In the genomic region with DNA sequence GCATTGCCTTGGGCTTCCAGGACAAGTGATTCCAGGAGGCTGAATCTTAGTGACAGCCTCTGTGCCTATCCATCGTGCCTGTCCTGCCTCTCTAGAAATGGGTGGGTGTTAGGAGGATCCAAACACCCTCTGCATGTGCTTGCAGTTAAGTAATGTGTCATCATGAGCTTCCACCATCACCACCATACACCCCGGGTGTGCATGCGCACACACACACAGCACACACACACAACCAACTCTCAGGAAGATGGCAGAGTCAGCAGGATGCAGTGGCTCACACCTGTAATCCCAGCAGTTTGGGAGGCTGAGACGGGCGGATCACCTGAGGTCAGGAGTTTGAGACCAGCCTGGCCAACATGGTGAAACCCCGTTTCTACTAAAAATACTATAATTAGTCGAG, we compare ENCODE assay signal across 19 cellular contexts. TPM values are rescaled to one million over a fixed set of nuclear protein-coding genes. Genes with fewer than 3 reads are reported as not detected.
DNase-seq lines count a peak whose midpoint lies in the region; ATAC-seq, FAIRE-seq and TF ChIP-seq lines count a peak whose summit lies in the region.
"Had no signal": no experiment of that assay in that cellular context is flagged by ENCODE, and none has a peak within 500 bp of the region (broad histone marks: within the 10 kb centered on the region; RNA-seq: fewer than 3 reads in every experiment).

No MANE protein-coding gene starts in this region.

- H3K36me3 ChIP-seq in HepG2 (replicated peaks in 1 of 2; ENCODE audit: control insufficient read depth in 1 of 2, insufficient read depth in 2 of 2, low read length in 2 of 2), result no peaks in the 10 kb centered on the region
- H3K36me3 ChIP-seq in right lobe of liver, result no peaks in the 10 kb centered on the region
- H3K36me3 ChIP-seq in bronchial epithelial cell (ENCODE audit: control insufficient read depth, insufficient read depth, low read length), result no peaks in the 10 kb centered on the region
- peaks cover under 1% of the 10 kb centered on the region for H3K36me3 ChIP-seq in lower lobe of right lung

- no peak for FAIRE-seq in HepG2 (lab: Jason Lieb, UNC)
- FAIRE-seq in bronchial epithelial cell (lab: Jason Lieb, UNC), result peak; percentile 76
- FAIRE-seq: D721Med had no signal

- peak overlapping the region; percentile 71 for H3K4me2 ChIP-seq in HepG2 (ENCODE audit: low read depth, low read length)
- H3K4me2 ChIP-seq: KMS-11 had no signal

- 36% methylated on average over 7 of the region's 7 CpGs for WGBS in HepG2 (ENCODE audit: low lambda C conversion rate)
- 34% methylated on average over 4 of the region's 7 CpGs for WGBS in right lobe of liver (ENCODE audit: insufficient coverage, low coverage, low lambda C conversion rate, missing lambda C conversion rate)

- H3K79me2 ChIP-seq in HepG2 (ENCODE audit: insufficient read depth, low read length), result no peaks in the 10 kb centered on the region

- H3K36me3 Mint-ChIP-seq in T-helper 2 cell treated with Interferon-gamma antibody and Interleukin-4, amounts not matched to agents 5 μg/mL and 100 μg/mL, for 36 hours (ENCODE audit: low read depth), result peaks cover 4% of the 10 kb centered on the region

- in situ Hi-C loops in HepG2 (cut with HindIII; ENCODE audit: extremely low pct_ligation_motif_present, low pct_unique_long_range_greater_than_20kb), result no loop called here

- peaks cover 3% of the 10 kb centered on the region for H3K4me1 Mint-ChIP-seq in T-helper 2 cell treated with Interferon-gamma antibody and Interleukin-4, amounts not matched to agents 5 μg/mL and 100 μg/mL, for 36 hours (ENCODE audit: low read depth)

- H3K27ac ChIP-seq in HepG2 (ENCODE audit: extremely low read length, insufficient read depth, low read length) (no peak overlapping the region), right lobe of liver (no peak overlapping the region), lower lobe of right lung (peak overlapping the region; percentile 31), temporal lobe (ENCODE audit: low read depth, low read length) (peak overlapping the region; percentile 81)
- H3K27ac ChIP-seq: KMS-11 had no signal

- no peak overlapping the region for H3K9ac ChIP-seq in HepG2 (ENCODE audit: insufficient read depth, low read depth, low read length)
- H3K9ac ChIP-seq: KMS-11 had no signal

- H3K27me3 ChIP-seq in HepG2 (ENCODE audit: control insufficient read depth in 1 of 2, insufficient read depth in 2 of 2, low read length in 2 of 2) (peaks cover 2 to 13% of the 10 kb centered on the region in 2 experiments; a peak in 2 of 5 replicates), right lobe of liver (no peaks in the 10 kb centered on the region), bronchial epithelial cell (ENCODE audit: control insufficient read depth, insufficient read depth, low read length) (peaks cover 4% of the 10 kb centered on the region), lower lobe of right lung (ENCODE audit: low read depth) (no peaks in the 10 kb centered on the region)

- POLR2A ChIA-PET in HepG2 (lab: Yijun Ruan, JAX), result interaction anchor here (0.6 to 2.1 kb wide), 3 partner anchors 22 to 85 kb away, joined by 3 to 4 read pairs (median 4); a partner anchor contains a TSS

- no peak for TF ChIP-seq CTCF in HepG2 (CRISPR knock-in tag; IDR thresholded peaks at IDR 0.05)
- no peak for TF ChIP-seq CTCF in right lobe of liver (IDR thresholded peaks at IDR 0.05)
- no peak for TF ChIP-seq CTCF in bronchial epithelial cell (IDR thresholded peaks at IDR 0.05; ENCODE audit: insufficient read depth, low read length, severe bottlenecking)
- TF ChIP-seq CTCF in lower lobe of right lung (IDR thresholded peaks at IDR 0.05), result no peak

- CTCF ChIA-PET in HepG2 (lab: Yijun Ruan, JAX; ENCODE audit: low intra/inter-chr PET ratio, low total read pairs), result no interaction called here

- TF ChIP-seq POLR2A in HepG2 (IDR thresholded peaks at IDR 0.05; ENCODE audit: insufficient read depth in 1 of 2, low read depth in 2 of 2, low read length in 2 of 2), result no peak
- no peak for TF ChIP-seq POLR2A in right lobe of liver (IDR thresholded peaks at IDR 0.05)

- H3K9me3 Mint-ChIP-seq in T-helper 2 cell treated with Interferon-gamma antibody and Interleukin-4, amounts not matched to agents 5 μg/mL and 100 μg/mL, for 36 hours, result no peaks in the 10 kb centered on the region
- H3K9me3 Mint-ChIP-seq: CD8-positive, alpha-beta T cell had no signal

- TF ChIP-seq EP300 in HepG2 (IDR thresholded peaks at IDR 0.05; ENCODE audit: low read depth in 2 of 2, low read length in 2 of 2) (no peak), HepG2 (CRISPR knock-in tag; IDR thresholded peaks at IDR 0.05; ENCODE audit: borderline replicate concordance) (no peak)

- H3K4me1 ChIP-seq in HepG2 (ENCODE audit: insufficient read depth, low read length), result peaks cover 28% of the 10 kb centered on the region
- H3K4me1 ChIP-seq in right lobe of liver, result no peaks in the 10 kb centered on the region
- H3K4me1 ChIP-seq in lower lobe of right lung, result peaks cover 5% of the 10 kb centered on the region

- H3K4me3 ChIP-seq in HepG2 (replicated peaks in 1 of 3; ENCODE audit: insufficient read depth in 1 of 3, low read depth in 2 of 3, low read length in 3 of 3), result no peak overlapping the region
- H3K4me3 ChIP-seq in right lobe of liver, result no peak overlapping the region
- H3K4me3 ChIP-seq in bronchial epithelial cell (ENCODE audit: low read depth, low read length), result no peak overlapping the region
- H3K4me3 ChIP-seq in lower lobe of right lung, result no peak overlapping the region

- H3K9me3 ChIP-seq in HepG2 (ENCODE audit: low read length), result no peaks in the 10 kb centered on the region
- H3K9me3 ChIP-seq in right lobe of liver, result no peaks in the 10 kb centered on the region
- H3K9me3 ChIP-seq in lower lobe of right lung, result no peaks in the 10 kb centered on the region

- H3K4me3 Mint-ChIP-seq in T-helper 2 cell treated with Interferon-gamma antibody and Interleukin-4, amounts not matched to agents 5 μg/mL and 100 μg/mL, for 36 hours, result no peak overlapping the region
- H3K4me3 Mint-ChIP-seq: B cell; CD8-positive, alpha-beta T cell had no signal

- peaks cover 14% of the 10 kb centered on the region for H3K27me3 Mint-ChIP-seq in T-helper 2 cell treated with Interferon-gamma antibody and Interleukin-4, amounts not matched to agents 5 μg/mL and 100 μg/mL, for 36 hours (ENCODE audit: low read depth)

- no peaks in the 10 kb centered on the region for H4K20me1 ChIP-seq in HepG2 (ENCODE audit: insufficient read depth, low read length)

- no TSS peak for BruUV-seq in HepG2 (replicated peaks; lab: Mats Ljungman, UMichigan)

- no peak overlapping the region for H3K27ac Mint-ChIP-seq in T-helper 2 cell treated with Interferon-gamma antibody and Interleukin-4, amounts not matched to agents 5 μg/mL and 100 μg/mL, for 36 hours
- H3K27ac Mint-ChIP-seq: B cell; CD8-positive, alpha-beta T cell had no signal

- no peak for TF ChIP-seq RAD21 in HepG2 (CRISPR knock-in tag; IDR thresholded peaks at IDR 0.05)

- no peak overlapping the region for H2AFZ ChIP-seq in HepG2 (ENCODE audit: low read length)

- intact Hi-C loops in HepG2 (cut with micrococcal nuclease; ENCODE audit: unreplicated experiment) (no loop called here), right lobe of liver (cut with DNase I) (no loop called here), lower lobe of right lung (cut with DNase I) (no loop called here)

- DNase-seq in HepG2 (ENCODE audit: low spot score) (no peak), right lobe of liver (no peak), bronchial epithelial cell (ENCODE audit: low read depth) (no peak), lower lobe of right lung (no peak)
- no peak for DNase-seq in T-helper 2 cell treated with Interferon-gamma antibody and Interleukin-4, amounts not matched to agents 5 μg/mL and 100 μg/mL, for 36 hours (ENCODE audit: low spot score)
- DNase-seq: CD8-positive, alpha-beta T cell; NCI-H1092; NCI-H1694; NCI-H2107; NCI-H446; PC-3; SHP77 treated with DMSO at 0.1 percent for 48 hours had no signal

- ATAC-seq in HepG2 (no peak), right lobe of liver (no peak), lower lobe of right lung (no peak), HG02938 (IDR thresholded peaks at IDR 0.05; ENCODE audit: unreplicated experiment) (no peak), HG03378 (IDR thresholded peaks at IDR 0.05; ENCODE audit: unreplicated experiment) (no peak)
- ATAC-seq: CD8-positive, alpha-beta T cell; HCT116; PC-3 had no signal

RNA-seq across cellular contexts. Expression of a gene that starts 22.8 kb away (rescaled TPM):
- total RNA-seq in HepG2 (2016; rRNA removed; fragmentation: Illumina TruSeq; extraction: Trizol) (4.2 and 9.0 TPM in 2 replicates), right lobe of liver (1 to 10 TPM; 1.3 to 3.1 (median 2.2) TPM), bronchial epithelial cell (12.4 and 28.2 TPM in 2 replicates), lower lobe of right lung (11.2 TPM), temporal lobe (16.0 TPM)
- 3.2 and 3.4 TPM in 2 replicates for total RNA-seq in HepG2 (2016; cell fraction: cytosol; rRNA removed; fragmentation: Illumina TruSeq; extraction: Trizol; ENCODE audit: low read depth)
- 2.8 and 8.0 TPM in 2 replicates for total RNA-seq in HepG2 (2016; cell fraction: insoluble cytoplasmic fraction; rRNA removed; fragmentation: Illumina TruSeq; extraction: Trizol)
- total RNA-seq in HepG2 (2016; cell fraction: membrane; rRNA removed; fragmentation: Illumina TruSeq; extraction: Trizol), result 5.1 TPM in 2 replicates
- total RNA-seq in HepG2 (2016; cell fraction: nucleus; rRNA removed; fragmentation: Illumina TruSeq; extraction: Trizol), result 10.5 and 11.6 TPM in 2 replicates
- 17.1 and 19.6 TPM in 2 replicates for polyA plus RNA-seq in HepG2 (2011; rRNA removed)
- 15.6 and 24.7 TPM in 2 replicates for polyA plus RNA-seq in HepG2 (2011; cell fraction: cytosol; rRNA removed)
- 52.1 and 62.8 TPM in 2 replicates for polyA plus RNA-seq in HepG2 (2011; cell fraction: nucleus; rRNA removed)
- polyA plus RNA-seq in HepG2 (2012), result 5.9 and 7.0 TPM in 2 replicates
- 4.7 and 5.3 TPM in 2 replicates for polyA plus RNA-seq in HepG2 (2016; cell fraction: cytosol; fragmentation: Illumina TruSeq; extraction: Trizol; ENCODE audit: low read depth)
- polyA plus RNA-seq in HepG2 (2016; cell fraction: insoluble cytoplasmic fraction; fragmentation: Illumina TruSeq; extraction: Trizol; ENCODE audit: low read depth), result 3.9 and 4.0 TPM in 2 replicates
- polyA plus RNA-seq in HepG2 (2016; cell fraction: membrane; fragmentation: Illumina TruSeq; extraction: Trizol; ENCODE audit: low read depth), result 6.5 and 7.0 TPM in 2 replicates
- 18.8 and 19.8 TPM in 2 replicates for polyA plus RNA-seq in HepG2 (2016; cell fraction: nucleus; fragmentation: Illumina TruSeq; extraction: Trizol; ENCODE audit: insufficient read depth, low read depth)
- polyA minus RNA-seq in HepG2 (2011; rRNA and poly(A)+ RNA removed; ENCODE audit: low replicate concordance), result 1.3 and 29.5 TPM in 2 replicates
- polyA minus RNA-seq in HepG2 (2011; cell fraction: cytosol; rRNA and poly(A)+ RNA removed), result 9.5 and 10.8 TPM in 2 replicates
- 8.8 and 10.6 TPM in 2 replicates for polyA minus RNA-seq in HepG2 (2011; cell fraction: nucleus; rRNA and poly(A)+ RNA removed)

RNA-seq across cellular contexts. Expression of a gene that starts 26.7 kb away (rescaled TPM):
- total RNA-seq in HepG2 (2016; rRNA removed; fragmentation: Illumina TruSeq; extraction: Trizol) (37.1 and 42.1 TPM in 2 replicates), right lobe of liver (10 to 100 TPM; 16.6 to 25.9 (median 22.2) TPM), bronchial epithelial cell (17.9 and 23.0 TPM in 2 replicates), lower lobe of right lung (49.0 TPM), temporal lobe (15.2 TPM)
- total RNA-seq in HepG2 (2016; cell fraction: cytosol; rRNA removed; fragmentation: Illumina TruSeq; extraction: Trizol; ENCODE audit: low read depth), result 7.2 and 8.5 TPM in 2 replicates
- total RNA-seq in HepG2 (2016; cell fraction: insoluble cytoplasmic fraction; rRNA removed; fragmentation: Illumina TruSeq; extraction: Trizol), result 34.5 and 46.1 TPM in 2 replicates
- total RNA-seq in HepG2 (2016; cell fraction: membrane; rRNA removed; fragmentation: Illumina TruSeq; extraction: Trizol), result 23.0 and 25.4 TPM in 2 replicates
- 19.0 and 24.0 TPM in 2 replicates for total RNA-seq in HepG2 (2016; cell fraction: nucleus; rRNA removed; fragmentation: Illumina TruSeq; extraction: Trizol)
- 41.3 and 51.5 TPM in 2 replicates for polyA plus RNA-seq in HepG2 (2011; rRNA removed)
- 28.0 and 37.2 TPM in 2 replicates for polyA plus RNA-seq in HepG2 (2011; cell fraction: cytosol; rRNA removed)
- 80.9 and 98.9 TPM in 2 replicates for polyA plus RNA-seq in HepG2 (2011; cell fraction: nucleus; rRNA removed)
- 44.2 and 48.1 TPM in 2 replicates for polyA plus RNA-seq in HepG2 (2012)
- 12.6 and 15.0 TPM in 2 replicates for polyA plus RNA-seq in HepG2 (2016; cell fraction: cytosol; fragmentation: Illumina TruSeq; extraction: Trizol; ENCODE audit: low read depth)
- 55.0 and 56.0 TPM in 2 replicates for polyA plus RNA-seq in HepG2 (2016; cell fraction: insoluble cytoplasmic fraction; fragmentation: Illumina TruSeq; extraction: Trizol; ENCODE audit: low read depth)
- polyA plus RNA-seq in HepG2 (2016; cell fraction: membrane; fragmentation: Illumina TruSeq; extraction: Trizol; ENCODE audit: low read depth), result 24.9 and 27.1 TPM in 2 replicates
- 49.6 and 53.8 TPM in 2 replicates for polyA plus RNA-seq in HepG2 (2016; cell fraction: nucleus; fragmentation: Illumina TruSeq; extraction: Trizol; ENCODE audit: insufficient read depth, low read depth)
- polyA minus RNA-seq in HepG2 (2011; rRNA and poly(A)+ RNA removed; ENCODE audit: low replicate concordance), result 55.9 and 116 TPM in 2 replicates
- 13.8 and 16.4 TPM in 2 replicates for polyA minus RNA-seq in HepG2 (2011; cell fraction: cytosol; rRNA and poly(A)+ RNA removed)
- polyA minus RNA-seq in HepG2 (2011; cell fraction: nucleus; rRNA and poly(A)+ RNA removed), result 11.3 and 16.7 TPM in 2 replicates

RNA-seq across cellular contexts. Expression of a gene that starts 57.5 kb away (rescaled TPM):
- total RNA-seq in HepG2 (2016; rRNA removed; fragmentation: Illumina TruSeq; extraction: Trizol) (9.3 and 18.8 TPM in 2 replicates), right lobe of liver (10 to 100 TPM; 15.8 to 97.3 (median 24.1) TPM), bronchial epithelial cell (19.7 and 34.8 TPM in 2 replicates), lower lobe of right lung (19.5 TPM), temporal lobe (17.0 TPM)
- 6.3 and 6.8 TPM in 2 replicates for total RNA-seq in HepG2 (2016; cell fraction: cytosol; rRNA removed; fragmentation: Illumina TruSeq; extraction: Trizol; ENCODE audit: low read depth)
- total RNA-seq in HepG2 (2016; cell fraction: insoluble cytoplasmic fraction; rRNA removed; fragmentation: Illumina TruSeq; extraction: Trizol), result 8.9 and 19.1 TPM in 2 replicates
- total RNA-seq in HepG2 (2016; cell fraction: membrane; rRNA removed; fragmentation: Illumina TruSeq; extraction: Trizol), result 17.4 and 19.4 TPM in 2 replicates
- total RNA-seq in HepG2 (2016; cell fraction: nucleus; rRNA removed; fragmentation: Illumina TruSeq; extraction: Trizol), result 16.1 and 21.0 TPM in 2 replicates
- polyA plus RNA-seq in HepG2 (2011; rRNA removed), result 10.6 and 16.9 TPM in 2 replicates
- polyA plus RNA-seq in HepG2 (2011; cell fraction: cytosol; rRNA removed), result 12.5 and 14.4 TPM in 2 replicates
- 30.1 and 31.3 TPM in 2 replicates for polyA plus RNA-seq in HepG2 (2011; cell fraction: nucleus; rRNA removed)
- polyA plus RNA-seq in HepG2 (2012), result 11.0 and 16.6 TPM in 2 replicates
- polyA plus RNA-seq in HepG2 (2016; cell fraction: cytosol; fragmentation: Illumina TruSeq; extraction: Trizol; ENCODE audit: low read depth), result 5.9 and 7.6 TPM in 2 replicates
- polyA plus RNA-seq in HepG2 (2016; cell fraction: insoluble cytoplasmic fraction; fragmentation: Illumina TruSeq; extraction: Trizol; ENCODE audit: low read depth), result 10.5 and 13.4 TPM in 2 replicates
- 14.0 and 17.0 TPM in 2 replicates for polyA plus RNA-seq in HepG2 (2016; cell fraction: membrane; fragmentation: Illumina TruSeq; extraction: Trizol; ENCODE audit: low read depth)
- polyA plus RNA-seq in HepG2 (2016; cell fraction: nucleus; fragmentation: Illumina TruSeq; extraction: Trizol; ENCODE audit: insufficient read depth, low read depth), result 30.8 and 31.8 TPM in 2 replicates
- polyA minus RNA-seq in HepG2 (2011; rRNA and poly(A)+ RNA removed; ENCODE audit: low replicate concordance), result 44.7 and 85.4 TPM in 2 replicates
- 11.3 and 17.5 TPM in 2 replicates for polyA minus RNA-seq in HepG2 (2011; cell fraction: cytosol; rRNA and poly(A)+ RNA removed)
- 9.3 and 12.4 TPM in 2 replicates for polyA minus RNA-seq in HepG2 (2011; cell fraction: nucleus; rRNA and poly(A)+ RNA removed)

RNA-seq across cellular contexts. Expression of a gene that starts 58.0 kb away (rescaled TPM):
- 28.3 and 31.3 TPM in 2 replicates for total RNA-seq in HepG2 (2016; rRNA removed; fragmentation: Illumina TruSeq; extraction: Trizol)
- 6.8 and 10.0 TPM in 2 replicates for total RNA-seq in HepG2 (2016; cell fraction: cytosol; rRNA removed; fragmentation: Illumina TruSeq; extraction: Trizol; ENCODE audit: low read depth)
- 28.2 and 33.5 TPM in 2 replicates for total RNA-seq in HepG2 (2016; cell fraction: insoluble cytoplasmic fraction; rRNA removed; fragmentation: Illumina TruSeq; extraction: Trizol)
- 17.0 and 17.8 TPM in 2 replicates for total RNA-seq in HepG2 (2016; cell fraction: membrane; rRNA removed; fragmentation: Illumina TruSeq; extraction: Trizol)
- total RNA-seq in HepG2 (2016; cell fraction: nucleus; rRNA removed; fragmentation: Illumina TruSeq; extraction: Trizol), result 32.1 and 38.6 TPM in 2 replicates
- polyA plus RNA-seq in HepG2 (2011; rRNA removed), result 9.8 and 10.0 TPM in 2 replicates
- 3.3 and 3.7 TPM in 2 replicates for polyA plus RNA-seq in HepG2 (2011; cell fraction: cytosol; rRNA removed)
- 69.5 and 91.8 TPM in 2 replicates for polyA plus RNA-seq in HepG2 (2011; cell fraction: nucleus; rRNA removed)
- polyA plus RNA-seq in HepG2 (2012), result 12.4 and 16.5 TPM in 2 replicates
- polyA plus RNA-seq in HepG2 (2016; cell fraction: cytosol; fragmentation: Illumina TruSeq; extraction: Trizol; ENCODE audit: low read depth), result 5.0 TPM in 2 replicates
- 23.7 and 26.7 TPM in 2 replicates for polyA plus RNA-seq in HepG2 (2016; cell fraction: insoluble cytoplasmic fraction; fragmentation: Illumina TruSeq; extraction: Trizol; ENCODE audit: low read depth)
- polyA plus RNA-seq in HepG2 (2016; cell fraction: membrane; fragmentation: Illumina TruSeq; extraction: Trizol; ENCODE audit: low read depth), result 7.9 and 9.5 TPM in 2 replicates
- 69.2 and 78.2 TPM in 2 replicates for polyA plus RNA-seq in HepG2 (2016; cell fraction: nucleus; fragmentation: Illumina TruSeq; extraction: Trizol; ENCODE audit: insufficient read depth, low read depth)
- 4.7 and 19.7 TPM in 2 replicates for polyA minus RNA-seq in HepG2 (2011; rRNA and poly(A)+ RNA removed; ENCODE audit: low replicate concordance)
- 3.1 and 3.5 TPM in 2 replicates for polyA minus RNA-seq in HepG2 (2011; cell fraction: cytosol; rRNA and poly(A)+ RNA removed)
- 13.1 and 15.3 TPM in 2 replicates for polyA minus RNA-seq in HepG2 (2011; cell fraction: nucleus; rRNA and poly(A)+ RNA removed)
- total RNA-seq in right lobe of liver, result 10 to 100 TPM in 3 of 6 experiments, 1 to 10 TPM in 3; 5.5 to 17.1 (median 10.8) TPM
- 17.6 and 27.1 TPM in 2 replicates for total RNA-seq in bronchial epithelial cell
- total RNA-seq in lower lobe of right lung, result 20.3 TPM
- 13.3 TPM for total RNA-seq in temporal lobe

Comparison
In these comparisons a context has a peak if more than half of its experiments do, and no peak if none do; other contexts are left out.
1. H3K27ac ChIP-seq: peak in lower lobe of right lung (single experiment) and temporal lobe (single experiment); none in HepG2 (single experiment) and right lobe of liver (0 of 3).